Comparison of ENCODE assay signal across 10 cellular contexts in the genomic region with DNA sequence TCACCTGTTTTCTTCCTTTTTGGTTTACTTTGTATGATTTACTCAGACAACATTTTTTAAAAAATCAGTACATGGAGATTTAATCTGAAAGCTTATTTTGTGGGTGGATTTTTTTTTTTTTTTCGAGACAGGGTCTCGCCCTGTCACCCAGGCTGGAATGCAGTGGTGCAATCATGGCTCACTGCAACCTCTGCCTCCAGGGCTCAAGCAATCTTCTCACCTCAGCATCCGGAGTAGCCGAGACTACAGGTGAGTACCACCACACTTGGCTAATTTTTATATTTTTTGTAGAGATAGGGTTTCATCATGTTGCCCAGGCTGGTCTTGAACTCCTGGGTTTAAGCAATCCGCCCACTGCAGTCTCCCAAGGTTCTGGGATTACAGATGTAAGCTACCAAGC. TPM values are rescaled to one million over a fixed set of nuclear protein-coding genes. Genes with fewer than 3 reads are reported as not detected.
DNase-seq lines count a peak whose midpoint lies in the region; ATAC-seq and TF ChIP-seq lines count a peak whose summit lies in the region.
"Had no signal": no experiment of that assay in that cellular context is flagged by ENCODE, and none has a peak within 500 bp of the region (broad histone marks: within the 10 kb centered on the region; RNA-seq: fewer than 3 reads in every experiment).

No MANE protein-coding gene starts in this region.

- no peak overlapping the region for H3K9ac ChIP-seq in mammary epithelial cell (ENCODE audit: insufficient read depth, low read length)

- no peaks in the 10 kb centered on the region for H4K20me1 ChIP-seq in mammary epithelial cell (ENCODE audit: insufficient read depth, low read length)

- peak overlapping the region; percentile 83 for H3K4me2 ChIP-seq in mammary epithelial cell (ENCODE audit: insufficient read depth, low read depth, low read length)

- DNase-seq in CD4-positive, CD25-positive, alpha-beta regulatory T cell = no peak
- DNase-seq in mammary epithelial cell (peak; percentile 25), neural crest cell (ENCODE audit: low read depth, low spot score) (no peak), COLO668 (lab: John Stamatoyannopoulos, UW; ENCODE audit: unreplicated experiment) (no peak), posterior vena cava (ENCODE audit: low spot score) (no peak), hypothalamus (lab: John Stamatoyannopoulos, UW) (no peak)
- no peak for DNase-seq in activated CD8-positive, alpha-beta memory T cell treated with anti-CD3 and anti-CD28 coated beads, Interleukin-2, amount 50 U/mL, for 48 hours

- no TSS peak for BruUV-seq in mammary epithelial cell (replicated peaks; lab: Mats Ljungman, UMichigan)

- H3K27ac ChIP-seq in CD4-positive, CD25-positive, alpha-beta regulatory T cell (ENCODE audit: insufficient read depth, low read length, poor library complexity, severe bottlenecking) = peak overlapping the region; percentile 79
- peak overlapping the region; percentile 6 for H3K27ac ChIP-seq in mammary epithelial cell (ENCODE audit: insufficient read depth, low read depth, low read length)

- H3K4me3 ChIP-seq in CD4-positive, CD25-positive, alpha-beta regulatory T cell (ENCODE audit: low read depth, low read length) = peak overlapping the region; percentile 98
- H3K4me3 ChIP-seq in mammary epithelial cell (replicated peaks in 1 of 3; ENCODE audit: insufficient read depth in 1 of 3, low read depth in 2 of 3, low read length in 3 of 3) = peak overlapping the region in 2 of 3 experiments; percentile 22 to 81
- H3K4me3 ChIP-seq: HAP-1 had no signal

- intact Hi-C loops in mammary epithelial cell (cut with micrococcal nuclease) (loop anchor here (2.0 to 5.0 kb wide), 2 partner anchors 24 to 135 kb away; partner anchors contain the start of genes CFAP43 and SFR1), posterior vena cava (cut with DNase I) (no loop called here)

- H3K27ac Mint-ChIP-seq in CD4-positive, CD25-positive, alpha-beta regulatory T cell = peak overlapping the region in 1 of 3 donors; percentile 89
- H3K27ac Mint-ChIP-seq in IgD-negative memory B cell (peak overlapping the region in 2 of 3 donors; percentile 46 to 72), neural crest cell (ENCODE audit: unreplicated experiment) (no peak overlapping the region)

- TF ChIP-seq CTCF in mammary epithelial cell (conservative IDR thresholded peaks at IDR 0.05 in 1 of 2, IDR thresholded peaks at IDR 0.05 in 1 of 2; ENCODE audit: extremely low read depth in 1 of 2, insufficient read depth in 1 of 2, low read depth in 1 of 2, low read length in 2 of 2) (no peak), neural crest cell (conservative IDR thresholded peaks at IDR 0.05) (no peak)

- dilution Hi-C loops in mammary epithelial cell (cut with HindIII; ENCODE audit: low sequenced_read_pairs) = no loop called here

- H3K36me3 Mint-ChIP-seq in CD4-positive, CD25-positive, alpha-beta regulatory T cell = peaks cover 31% of the 10 kb centered on the region
- H3K36me3 Mint-ChIP-seq in IgD-negative memory B cell (peaks cover 2% of the 10 kb centered on the region), neural crest cell (ENCODE audit: low read depth) (peaks cover 5% of the 10 kb centered on the region)

- peaks cover 54% of the 10 kb centered on the region for H3K4me1 ChIP-seq in CD4-positive, CD25-positive, alpha-beta regulatory T cell (ENCODE audit: control insufficient read depth, insufficient read depth, low read length, poor library complexity, severe bottlenecking)
- peaks cover 54% of the 10 kb centered on the region for H3K4me1 ChIP-seq in mammary epithelial cell (ENCODE audit: insufficient read depth, low read length)

- no peak overlapping the region for H2AFZ ChIP-seq in mammary epithelial cell (ENCODE audit: low read depth, low read length)

- H3K27me3 Mint-ChIP-seq in CD4-positive, CD25-positive, alpha-beta regulatory T cell = peaks cover 5% of the 10 kb centered on the region
- no peaks in the 10 kb centered on the region for H3K27me3 Mint-ChIP-seq in IgD-negative memory B cell
- peaks cover 11% of the 10 kb centered on the region for H3K27me3 Mint-ChIP-seq in neural crest cell (ENCODE audit: low read depth)

- in situ Hi-C loops in mammary epithelial cell (cut with MboI; ENCODE audit: low sequenced_read_pairs in 2 of 2) = no loop called here

- H3K9me3 Mint-ChIP-seq in CD4-positive, CD25-positive, alpha-beta regulatory T cell = peaks cover 0 to 2% (median 0%) of the 10 kb centered on the region in 7 donors
- H3K9me3 Mint-ChIP-seq in IgD-negative memory B cell = no peaks in the 10 kb centered on the region
- no peaks in the 10 kb centered on the region for H3K9me3 Mint-ChIP-seq in neural crest cell

- peaks cover 75% of the 10 kb centered on the region for H3K79me2 ChIP-seq in mammary epithelial cell (ENCODE audit: insufficient read depth, low read length)

- H3K9me3 ChIP-seq in CD4-positive, CD25-positive, alpha-beta regulatory T cell (ENCODE audit: control insufficient read depth in 2 of 2, low read length in 2 of 2) = no peaks in the 10 kb centered on the region
- no peaks in the 10 kb centered on the region for H3K9me3 ChIP-seq in mammary epithelial cell (replicated peaks; ENCODE audit: insufficient read depth, low read length)
- H3K9me3 ChIP-seq: HAP-1, vagina had no signal

- H3K4me3 Mint-ChIP-seq in CD4-positive, CD25-positive, alpha-beta regulatory T cell = peak overlapping the region; percentile 54 to 96 (median 94)
- H3K4me3 Mint-ChIP-seq in IgD-negative memory B cell = peak overlapping the region in 1 of 4 donors; percentile 93
- H3K4me3 Mint-ChIP-seq in neural crest cell = peak overlapping the region; percentile 48

- H3K36me3 ChIP-seq in CD4-positive, CD25-positive, alpha-beta regulatory T cell (ENCODE audit: control insufficient read depth, insufficient read depth, low read length) = peaks cover 36% of the 10 kb centered on the region
- peaks cover 32% of the 10 kb centered on the region for H3K36me3 ChIP-seq in mammary epithelial cell (ENCODE audit: insufficient read depth, low read length)

- no peak for ATAC-seq in CD4-positive, CD25-positive, alpha-beta regulatory T cell (ENCODE audit: low read depth in 2 of 2)

- H3K27me3 ChIP-seq in CD4-positive, CD25-positive, alpha-beta regulatory T cell (ENCODE audit: control insufficient read depth, insufficient read depth, low read length) = no peaks in the 10 kb centered on the region
- H3K27me3 ChIP-seq in mammary epithelial cell (ENCODE audit: insufficient read depth, low read length) = no peaks in the 10 kb centered on the region
- H3K27me3 ChIP-seq: vagina had no signal

- CTCF ChIA-PET in mammary epithelial cell (lab: Charles Lee; ENCODE audit: low non-redundant PET) = no interaction called here

- H3K4me1 Mint-ChIP-seq in CD4-positive, CD25-positive, alpha-beta regulatory T cell = peaks cover 36 to 78% (median 65%) of the 10 kb centered on the region in 4 donors
- H3K4me1 Mint-ChIP-seq in IgD-negative memory B cell = peaks cover 20 to 50% (median 30%) of the 10 kb centered on the region in 3 donors
- peaks cover 29% of the 10 kb centered on the region for H3K4me1 Mint-ChIP-seq in neural crest cell

- 25% methylated on average over 4 of the region's 5 CpGs for WGBS in mammary epithelial cell (ENCODE audit: low coverage, missing lambda C conversion rate)

RNA-seq across cellular contexts. Expression of gene GSTO1, which starts 2.5 kb away (rescaled TPM):
- 39.9 TPM for total RNA-seq in CD4-positive, CD25-positive, alpha-beta regulatory T cell
- polyA plus RNA-seq in CD4-positive, CD25-positive, alpha-beta regulatory T cell = 100 to 1,000 TPM; 176 to 199 (median 184) TPM
- 101 TPM for polyA plus RNA-seq in IgD-negative memory B cell
- 100 to 1,000 TPM; 203 to 205 TPM for total RNA-seq in mammary epithelial cell
- 209 TPM for polyA plus RNA-seq in mammary epithelial cell
- 82.4 TPM for polyA minus RNA-seq in mammary epithelial cell
- total RNA-seq in neural crest cell = 85.9 and 86.8 TPM in 2 replicates
- 100 to 1,000 TPM in 1 of 2 donors, 10 to 100 TPM in 1; 81.8 to 117 TPM for total RNA-seq in posterior vena cava

RNA-seq across cellular contexts. Expression of gene GSTO2, which starts 11.7 kb away (rescaled TPM):
- 1.7 TPM for total RNA-seq in CD4-positive, CD25-positive, alpha-beta regulatory T cell
- 1 to 10 TPM in 2 of 4 donors, under 1 TPM in 2; 0.35 to 3.6 (median 1.1) TPM for polyA plus RNA-seq in CD4-positive, CD25-positive, alpha-beta regulatory T cell
- polyA plus RNA-seq in IgD-negative memory B cell = 0.90 TPM
- total RNA-seq in mammary epithelial cell = 10 to 100 TPM; 16.2 to 26.8 TPM
- polyA plus RNA-seq in mammary epithelial cell = 43.3 TPM
- 56.6 TPM for polyA minus RNA-seq in mammary epithelial cell
- 0.27 and 0.58 TPM in 2 replicates for total RNA-seq in neural crest cell
- 1 to 10 TPM in 1 of 2 donors, under 1 TPM in 1; 0.48 to 1.9 TPM for total RNA-seq in posterior vena cava

RNA-seq across cellular contexts. Expression of gene CFAP43, which starts 25.1 kb away (rescaled TPM):
- total RNA-seq in CD4-positive, CD25-positive, alpha-beta regulatory T cell = not detected
- not detected for polyA plus RNA-seq in CD4-positive, CD25-positive, alpha-beta regulatory T cell
- polyA plus RNA-seq in IgD-negative memory B cell (not detected), mammary epithelial cell (0.17 TPM)
- total RNA-seq in mammary epithelial cell (under 1 TPM in 1 of 2 donors, not detected in 1; 0.33 TPM), neural crest cell (0.63 and 0.71 TPM in 2 replicates), posterior vena cava (under 1 TPM; 0.24 to 0.28 TPM)
- polyA minus RNA-seq in mammary epithelial cell = not detected
